In genomic region chr6:9437836-9438235, GRCh38 we compare ENCODE assay signal across 27 cellular contexts.
DNase-seq lines count a peak whose midpoint lies in the region; TF ChIP-seq lines count a peak whose summit lies in the region.
"Had no signal": no experiment of that assay in that cellular context is flagged by ENCODE, and none has a peak within 500 bp of the region (broad histone marks: within the 10 kb centered on the region; RNA-seq: fewer than 3 reads in every experiment).

No MANE protein-coding gene starts in this region.

- TF ChIP-seq POLR2A in esophagus muscularis mucosa (IDR thresholded peaks at IDR 0.05; ENCODE audit: low read depth), result no peak

- H3K9me3 ChIP-seq in esophagus muscularis mucosa, result no peaks in the 10 kb centered on the region
- H3K9me3 ChIP-seq: A549, body of pancreas, neutrophil, sigmoid colon, stomach, uterus had no signal

- no peaks in the 10 kb centered on the region for H3K4me1 ChIP-seq in esophagus muscularis mucosa
- H3K4me1 ChIP-seq: A549, body of pancreas, heart right ventricle, sigmoid colon, stomach, uterus had no signal

- H3K4me3 ChIP-seq in brain microvascular endothelial cell (ENCODE audit: low read depth, low read length) (no peak overlapping the region), esophagus muscularis mucosa (no peak overlapping the region)
- H3K4me3 ChIP-seq: A549, body of pancreas, heart right ventricle, K562, sigmoid colon, stomach, uterus had no signal

- H3K27me3 ChIP-seq in brain microvascular endothelial cell (replicated peaks) (no peaks in the 10 kb centered on the region), esophagus muscularis mucosa (no peaks in the 10 kb centered on the region)
- H3K27me3 ChIP-seq: body of pancreas, heart right ventricle, neutrophil, sigmoid colon, stomach, uterus had no signal

- no peak overlapping the region for H3K27ac ChIP-seq in brain microvascular endothelial cell
- H3K27ac ChIP-seq in esophagus muscularis mucosa (replicated peaks in 1 of 4), result no peak overlapping the region
- H3K27ac ChIP-seq: A549, body of pancreas, heart right ventricle, neutrophil, sigmoid colon, stomach, uterus had no signal

- DNase-seq in ELR (ENCODE audit: low read depth) (peak; percentile 62), LHCN-M2 (ENCODE audit: low read depth) (peak; percentile 35), brain microvascular endothelial cell (peak; percentile 2), fibroblast of the conjunctiva (ENCODE audit: low read depth) (peak; percentile 20), esophagus muscularis mucosa (ENCODE audit: extremely low spot score) (no peak), NCI-H82 (lab: John Stamatoyannopoulos, UW) (no peak)
- DNase-seq in activated naive CD4-positive, alpha-beta T cell treated with anti-CD3 and anti-CD28 coated beads, Interleukin-2, amount 50 U/mL, for 16 hours, result no peak
- DNase-seq in stimulated activated CD4-positive, alpha-beta T cell treated with anti-CD3 and anti-CD28 coated beads, Interleukin-12 subunit alpha, Interleukin-12 subunit beta, amount 100 ng/mL, for 4 hours, result no peak
- DNase-seq: activated CD4-positive, alpha-beta T cell treated with anti-CD3 and anti-CD28 coated beads, Interleukin-2, amount 50 U/mL, for 48 hours; activated naive CD8-positive, alpha-beta T cell treated with anti-CD3 and anti-CD28 coated beads, Interleukin-2, amount 50 U/mL, for 24 hours; activated T-cell treated with anti-CD3 and anti-CD28 coated beads, Interleukin-2, amount 50 U/mL, for 72 hours; body of pancreas; CD4-positive, CD25-positive, alpha-beta regulatory T cell; DND-41; H9; heart right ventricle; naive B cell; NCI-H1930; NCI-H524 treated with DMSO at 0.1 percent for 48 hours; NK-92 treated with Interleukin-12 subunit alpha and Interleukin-12 subunit beta, amount 100 ng/mL, for 24 hours; sigmoid colon; stimulated activated CD4-positive, alpha-beta T cell treated with anti-CD3 and anti-CD28 coated beads, Interleukin-4, amount 100 ng/mL, for 1 hour; stomach; uterus had no signal

- WGBS in esophagus muscularis mucosa, result 91% methylated on average over 3 of the region's 3 CpGs

- TF ChIP-seq CTCF in brain microvascular endothelial cell (IDR thresholded peaks at IDR 0.05; ENCODE audit: low read depth, low read length, missing control alignments) (no peak), esophagus muscularis mucosa (IDR thresholded peaks at IDR 0.05) (no peak)

- in situ Hi-C loops in brain microvascular endothelial cell (cut with HindIII; ENCODE audit: low pct_ligation_motif_present, low sequenced_read_pairs), result no loop called here

- intact Hi-C loops in esophagus muscularis mucosa (cut with DNase I), result no loop called here

- H3K36me3 ChIP-seq in brain microvascular endothelial cell (replicated peaks) (no peaks in the 10 kb centered on the region), esophagus muscularis mucosa (no peaks in the 10 kb centered on the region)
- H3K36me3 ChIP-seq: heart right ventricle, neutrophil, sigmoid colon, stomach, uterus had no signal

- no peak for TF ChIP-seq EP300 in esophagus muscularis mucosa (IDR thresholded peaks at IDR 0.05)

Comparison
In these comparisons a context has a peak if more than half of its experiments do, and no peak if none do; other contexts are left out.
1. DNase-seq: peak in ELR (single experiment), LHCN-M2 (single experiment), brain microvascular endothelial cell (single experiment) and fibroblast of the conjunctiva (single experiment); none in activated naive CD4-positive, alpha-beta T cell treated with anti-CD3 and anti-CD28 coated beads, Interleukin-2, amount 50 U/mL, for 16 hours (single experiment), esophagus muscularis mucosa (single experiment), stimulated activated CD4-positive, alpha-beta T cell treated with anti-CD3 and anti-CD28 coated beads, Interleukin-12 subunit alpha, Interleukin-12 subunit beta, amount 100 ng/mL, for 4 hours (single experiment) and NCI-H82 (single experiment).